ENCODE assay signal across 20 cellular contexts in genomic region chr10:119772347-119772746, GRCh38. TPM values are rescaled to one million over a fixed set of nuclear protein-coding genes. Genes with fewer than 3 reads are reported as not detected.
DNase-seq lines count a peak whose midpoint lies in the region; ATAC-seq and TF ChIP-seq lines count a peak whose summit lies in the region.
"Had no signal": no experiment of that assay in that cellular context is flagged by ENCODE, and none has a peak within 500 bp of the region (broad histone marks: within the 10 kb centered on the region; RNA-seq: fewer than 3 reads in every experiment).

No MANE protein-coding gene starts in this region.

- TF ChIP-seq CTCF in fibroblast of villous mesenchyme (IDR thresholded peaks at IDR 0.05; ENCODE audit: insufficient read depth, low read depth, low read length) (no peak), mucosa of descending colon (IDR thresholded peaks at IDR 0.05) (no peak)

- CTCF ChIA-PET in activated CD8-positive, alpha-beta memory T cell treated with anti-CD3 and anti-CD28 coated beads, Interleukin-2, amount 10 ng/mL, durations not matched to agents 7 days and 5 days (lab: Charles Lee) = interaction anchor here (1.4 to 3.8 kb wide), 2 partner anchors 21 to 46 kb away, joined by 3 to 17 read pairs; partner anchors contain the start of gene INPP5F

- H3K4me1 Mint-ChIP-seq in activated T-cell treated with anti-CD3 and anti-CD28 coated beads, Interleukin-2, amount 50 U/mL, for 72 hours (ENCODE audit: low read depth) = peaks cover 13% of the 10 kb centered on the region
- peaks cover 20 to 21% of the 10 kb centered on the region in 2 donors for H3K4me1 Mint-ChIP-seq in stimulated activated naive B cell treated with anti-CD40 and anti-IgM and Interleukin-4, amounts not matched to agents 10 μg/mL and 1 μg/mL and 100 μg/mL, for 72 hours
- H3K4me1 Mint-ChIP-seq in activated CD8-positive, alpha-beta memory T cell treated with anti-CD3 and anti-CD28 coated beads, Interleukin-2, amount 10 ng/mL, durations not matched to agents 7 days and 5 days = peaks cover 2% of the 10 kb centered on the region

- H3K4me3 ChIP-seq in fibroblast of villous mesenchyme (ENCODE audit: low read depth, low read length) (no peak overlapping the region), mucosa of descending colon (no peak overlapping the region)
- H3K4me3 ChIP-seq: A549, BLaER1 had no signal

- peak overlapping the region; percentile 22 for H3K27ac Mint-ChIP-seq in activated T-cell treated with anti-CD3 and anti-CD28 coated beads, Interleukin-2, amount 50 U/mL, for 72 hours
- peak overlapping the region; percentile 65 for H3K27ac Mint-ChIP-seq in stimulated activated naive B cell treated with anti-CD40 and anti-IgM and Interleukin-4, amounts not matched to agents 10 μg/mL and 1 μg/mL and 100 μg/mL, for 72 hours
- no peak overlapping the region for H3K27ac Mint-ChIP-seq in activated CD8-positive, alpha-beta memory T cell treated with anti-CD3 and anti-CD28 coated beads, Interleukin-2, amount 10 ng/mL, durations not matched to agents 7 days and 5 days
- H3K27ac Mint-ChIP-seq: CD14-positive monocyte; CD8-positive, alpha-beta T cell; HFFc6 had no signal

- no peak for DNase-seq in activated T-cell treated with anti-CD3 and anti-CD28 coated beads, Interleukin-2, amount 50 U/mL, for 72 hours
- DNase-seq in activated T-cell treated with anti-CD3 and anti-CD28 coated beads, Interleukin-2, amount 50 U/mL, for 1 hour = no peak
- peak; percentile 19 for DNase-seq in fibroblast of villous mesenchyme (ENCODE audit: low read depth)
- DNase-seq in stimulated activated naive B cell treated with anti-CD40 and anti-IgM and Interleukin-4, amounts not matched to agents 10 μg/mL and 1 μg/mL and 100 μg/mL, for 72 hours = no peak
- no peak for DNase-seq in activated CD8-positive, alpha-beta memory T cell treated with anti-CD3 and anti-CD28 coated beads, Interleukin-2, amount 10 ng/mL, durations not matched to agents 7 days and 5 days
- no peak for DNase-seq in mucosa of descending colon
- DNase-seq in amygdala (lab: John Stamatoyannopoulos, UW) = no peak
- DNase-seq: AML-193; Calu3; CD8-positive, alpha-beta T cell; DMS79 treated with DMSO at 0.1 percent for 48 hours; GF-D8; GOT3; H7; HFFc6; IMR-90 had no signal

- H3K36me3 ChIP-seq in mucosa of descending colon (ENCODE audit: low read depth) = no peaks in the 10 kb centered on the region

- intact Hi-C loops in mucosa of descending colon (cut with DNase I, micrococcal nuclease) = no loop called here

- no peaks in the 10 kb centered on the region for H3K27me3 Mint-ChIP-seq in activated T-cell treated with anti-CD3 and anti-CD28 coated beads, Interleukin-2, amount 50 U/mL, for 72 hours (ENCODE audit: low read depth)
- no peaks in the 10 kb centered on the region for H3K27me3 Mint-ChIP-seq in stimulated activated naive B cell treated with anti-CD40 and anti-IgM and Interleukin-4, amounts not matched to agents 10 μg/mL and 1 μg/mL and 100 μg/mL, for 72 hours
- no peaks in the 10 kb centered on the region for H3K27me3 Mint-ChIP-seq in activated CD8-positive, alpha-beta memory T cell treated with anti-CD3 and anti-CD28 coated beads, Interleukin-2, amount 10 ng/mL, durations not matched to agents 7 days and 5 days

- H3K4me1 ChIP-seq in mucosa of descending colon (ENCODE audit: low read depth) = no peaks in the 10 kb centered on the region
- H3K4me1 ChIP-seq: A549 had no signal

- H3K9me3 Mint-ChIP-seq in activated T-cell treated with anti-CD3 and anti-CD28 coated beads, Interleukin-2, amount 50 U/mL, for 72 hours = no peaks in the 10 kb centered on the region
- no peaks in the 10 kb centered on the region for H3K9me3 Mint-ChIP-seq in stimulated activated naive B cell treated with anti-CD40 and anti-IgM and Interleukin-4, amounts not matched to agents 10 μg/mL and 1 μg/mL and 100 μg/mL, for 72 hours
- H3K9me3 Mint-ChIP-seq in activated CD8-positive, alpha-beta memory T cell treated with anti-CD3 and anti-CD28 coated beads, Interleukin-2, amount 10 ng/mL, durations not matched to agents 7 days and 5 days (ENCODE audit: low read depth) = no peaks in the 10 kb centered on the region
- H3K9me3 Mint-ChIP-seq: CD8-positive, alpha-beta T cell; HFFc6 had no signal

- no peak overlapping the region for H3K4me3 Mint-ChIP-seq in activated T-cell treated with anti-CD3 and anti-CD28 coated beads, Interleukin-2, amount 50 U/mL, for 72 hours
- H3K4me3 Mint-ChIP-seq in stimulated activated naive B cell treated with anti-CD40 and anti-IgM and Interleukin-4, amounts not matched to agents 10 μg/mL and 1 μg/mL and 100 μg/mL, for 72 hours = no peak overlapping the region
- no peak overlapping the region for H3K4me3 Mint-ChIP-seq in activated CD8-positive, alpha-beta memory T cell treated with anti-CD3 and anti-CD28 coated beads, Interleukin-2, amount 10 ng/mL, durations not matched to agents 7 days and 5 days
- H3K4me3 Mint-ChIP-seq: CD14-positive monocyte; CD8-positive, alpha-beta T cell; HFFc6 had no signal

- no peaks in the 10 kb centered on the region for H3K9me3 ChIP-seq in mucosa of descending colon
- H3K9me3 ChIP-seq: A549 had no signal

- peaks cover 0 to 1% of the 10 kb centered on the region in 2 donors for H3K36me3 Mint-ChIP-seq in activated T-cell treated with anti-CD3 and anti-CD28 coated beads, Interleukin-2, amount 50 U/mL, for 72 hours (ENCODE audit: insufficient read depth in 2 of 2)
- peaks cover 28 to 48% of the 10 kb centered on the region in 2 donors for H3K36me3 Mint-ChIP-seq in stimulated activated naive B cell treated with anti-CD40 and anti-IgM and Interleukin-4, amounts not matched to agents 10 μg/mL and 1 μg/mL and 100 μg/mL, for 72 hours
- H3K36me3 Mint-ChIP-seq in activated CD8-positive, alpha-beta memory T cell treated with anti-CD3 and anti-CD28 coated beads, Interleukin-2, amount 10 ng/mL, durations not matched to agents 7 days and 5 days = peaks cover 2% of the 10 kb centered on the region

- ATAC-seq in activated T-cell treated with anti-CD3 and anti-CD28 coated beads, Interleukin-2, amount 50 U/mL, for 72 hours (replicated peaks in 1 of 2) = no peak
- no peak for ATAC-seq in stimulated activated naive B cell treated with anti-CD40 and anti-IgM and Interleukin-4, amounts not matched to agents 10 μg/mL and 1 μg/mL and 100 μg/mL, for 72 hours (replicated peaks)
- no peak for ATAC-seq in activated CD8-positive, alpha-beta memory T cell treated with anti-CD3 and anti-CD28 coated beads, Interleukin-2, amount 10 ng/mL, durations not matched to agents 7 days and 5 days
- ATAC-seq in mucosa of descending colon = no peak
- ATAC-seq: A549; CD8-positive, alpha-beta T cell; HCT116 had no signal

RNA-seq across cellular contexts. Expression of gene INPP5F, which starts 46.5 kb away (rescaled TPM):
- total RNA-seq in activated T-cell treated with anti-CD3 and anti-CD28 coated beads, Interleukin-2, amount 50 U/mL, for 72 hours = 10 to 100 TPM; 12.9 to 15.0 TPM
- 25.8 and 38.0 TPM in 2 replicates for total RNA-seq in fibroblast of villous mesenchyme
- 10 to 100 TPM; 17.4 to 32.0 TPM for total RNA-seq in activated CD8-positive, alpha-beta memory T cell treated with anti-CD3 and anti-CD28 coated beads, Interleukin-2, amount 10 ng/mL, durations not matched to agents 7 days and 5 days
- total RNA-seq in mucosa of descending colon = 10 to 100 TPM; 12.5 to 19.9 (median 13.2) TPM
